In genomic region chr10:30384791-30385201, GRCh38 we compare ENCODE assay signal across 1 cellular context.
TF ChIP-seq lines count a peak whose summit lies in the region.

No MANE protein-coding gene starts in this region.

TF ChIP-seq in K562, 482 proteins besides CTCF, POLR2A, EP300 and RAD21 (continued from another document):
- TF ChIP-seq RNF219 (CRISPR knock-in tag; IDR thresholded peaks at IDR 0.05), result no peak
- no peak for TF ChIP-seq RCOR1 (IDR thresholded peaks at IDR 0.05; ENCODE audit: borderline replicate concordance in 1 of 2, low read depth in 2 of 2, low read length in 2 of 2)
- TF ChIP-seq ZBTB43 (CRISPR knock-in tag; IDR thresholded peaks at IDR 0.05), result no peak
- peak; percentile 30; the same call in 1 of the 2 replicates for TF ChIP-seq EP400 (IDR thresholded peaks at IDR 0.05)
- no peak for TF ChIP-seq ASH1L (IDR thresholded peaks at IDR 0.05; ENCODE audit: borderline replicate concordance, low read depth, partially characterized antibody)
- peak in 1 of 2 experiments; percentile 68; a peak in 3 of 4 replicates for TF ChIP-seq MNT (conservative IDR thresholded peaks at IDR 0.05)
- no peak for TF ChIP-seq USF1 (CRISPR knock-in tag; IDR thresholded peaks at IDR 0.05)
- TF ChIP-seq ZBTB17 (CRISPR knock-in tag; IDR thresholded peaks at IDR 0.05), result no peak
- peak; percentile 41; the same call in 1 of the 2 replicates for TF ChIP-seq NFIC (IDR thresholded peaks at IDR 0.05)
- no peak for TF ChIP-seq ZNF197 (CRISPR knock-in tag; IDR thresholded peaks at IDR 0.05; ENCODE audit: low read depth)
- TF ChIP-seq MAX (CRISPR knock-in tag; IDR thresholded peaks at IDR 0.05), result peak; percentile 58; the same call in 1 of the 2 replicates
- TF ChIP-seq HES1 (IDR thresholded peaks at IDR 0.05; ENCODE audit: low read depth), result no peak
- TF ChIP-seq ZNF12 (CRISPR knock-in tag; IDR thresholded peaks at IDR 0.05), result no peak
- no peak for TF ChIP-seq GTF2A2 (tag; IDR thresholded peaks at IDR 0.05)
- no peak for TF ChIP-seq ETV5 (CRISPR knock-in tag; IDR thresholded peaks at IDR 0.05; ENCODE audit: low read depth)
- no peak for TF ChIP-seq PTRF (tag; IDR thresholded peaks at IDR 0.05)
- no peak for TF ChIP-seq ZFP1 (CRISPR knock-in tag; IDR thresholded peaks at IDR 0.05)
- no peak for TF ChIP-seq ZNF174 (CRISPR knock-in tag; IDR thresholded peaks at IDR 0.05)
- no peak for TF ChIP-seq ZC3H11A (IDR thresholded peaks at IDR 0.05; ENCODE audit: low read depth, low read length)
- no peak for TF ChIP-seq ZNF668 (CRISPR knock-in tag; IDR thresholded peaks at IDR 0.05)
- no peak for TF ChIP-seq ZBTB9 (CRISPR knock-in tag; IDR thresholded peaks at IDR 0.05)
- no peak for TF ChIP-seq MAFK (IDR thresholded peaks at IDR 0.05; ENCODE audit: low read length)
- TF ChIP-seq CHAMP1 (IDR thresholded peaks at IDR 0.05), result no peak
- TF ChIP-seq BRD9 (IDR thresholded peaks at IDR 0.05; ENCODE audit: low read depth, partially characterized antibody), result no peak
- TF ChIP-seq TFAP4 (CRISPR knock-in tag; IDR thresholded peaks at IDR 0.05; ENCODE audit: borderline replicate concordance), result peak; percentile 65; the same call in 1 of the 2 replicates
- no peak for TF ChIP-seq MED1 (CRISPR knock-in tag; IDR thresholded peaks at IDR 0.05; ENCODE audit: borderline replicate concordance)
- no peak for TF ChIP-seq ZEB2 (IDR thresholded peaks at IDR 0.05)
- TF ChIP-seq SIN3A (IDR thresholded peaks at IDR 0.05; ENCODE audit: borderline replicate concordance in 2 of 2, control insufficient read depth in 1 of 2, low read depth in 2 of 2, low read length in 2 of 2), result peak in 1 of 2 experiments; percentile 52; a peak in 1 of 4 replicates
- no peak for TF ChIP-seq SUPT5H (IDR thresholded peaks at IDR 0.05)
- no peak for TF ChIP-seq ZNF583 (CRISPR knock-in tag; IDR thresholded peaks at IDR 0.05)
- TF ChIP-seq ZNF766 (CRISPR knock-in tag; conservative IDR thresholded peaks at IDR 0.05), result no peak
- 0 out of 2 replicates have a peak, but pooled peaks have one; percentile 25 for TF ChIP-seq SMC3 (conservative IDR thresholded peaks at IDR 0.05; ENCODE audit: insufficient read depth, low read depth, low read length)
- TF ChIP-seq SAP30 (IDR thresholded peaks at IDR 0.05; ENCODE audit: borderline replicate concordance, insufficient read depth, low read depth, low read length, poor library complexity, severe bottlenecking), result no peak
- TF ChIP-seq MECOM (CRISPR knock-in tag; IDR thresholded peaks at IDR 0.05), result no peak
- TF ChIP-seq HMG20B (CRISPR knock-in tag; IDR thresholded peaks at IDR 0.05), result no peak
- TF ChIP-seq ETS1 (conservative IDR thresholded peaks at IDR 0.05; ENCODE audit: control insufficient read depth, low read depth, low read length), result no peak
- TF ChIP-seq ZNF785 (CRISPR knock-in tag; IDR thresholded peaks at IDR 0.05), result no peak
- TF ChIP-seq ELF1 (tag; IDR thresholded peaks at IDR 0.05), result no peak
- TF ChIP-seq CREM (IDR thresholded peaks at IDR 0.05; ENCODE audit: low read depth), result no peak
- no peak for TF ChIP-seq PCBP1 (IDR thresholded peaks at IDR 0.05; ENCODE audit: low read depth, low read length, poor library complexity, severe bottlenecking)
- TF ChIP-seq HSF4 (CRISPR knock-in tag; IDR thresholded peaks at IDR 0.05; ENCODE audit: borderline replicate concordance), result no peak
- TF ChIP-seq MYC (IDR thresholded peaks at IDR 0.05; ENCODE audit: low read depth, low read length), result peak; percentile 59
- no peak for TF ChIP-seq MYC (CRISPR knock-in tag; IDR thresholded peaks at IDR 0.05; ENCODE audit: borderline replicate concordance, low read depth)
- TF ChIP-seq MAZ (CRISPR knock-in tag; conservative IDR thresholded peaks at IDR 0.05 in 1 of 2, IDR thresholded peaks at IDR 0.05 in 1 of 2), result no peak
